In genomic region chr5:108606185-108606584, GRCh38 we compare ENCODE assay signal across 1 cellular context.
TF ChIP-seq lines count a peak whose summit lies in the region.

No MANE protein-coding gene starts in this region.

TF ChIP-seq in GM23338, 12 proteins besides CTCF, POLR2A, EP300 and RAD21 (continued from another document):
- no peak for TF ChIP-seq ZNF462 (CRISPR knock-in tag; IDR thresholded peaks at IDR 0.05)
- no peak for TF ChIP-seq ETS1 (IDR thresholded peaks at IDR 0.05)
- no peak for TF ChIP-seq CREB1 (CRISPR knock-in tag; IDR thresholded peaks at IDR 0.05; ENCODE audit: low read depth)
- TF ChIP-seq ZNF331 (CRISPR knock-in tag; IDR thresholded peaks at IDR 0.05; ENCODE audit: low read depth): no peak
